Comparison of ENCODE assay signal across 1 cellular context in genomic region chr1:20233866-20234265, GRCh38.
TF ChIP-seq lines count a peak whose summit lies in the region.

No MANE protein-coding gene starts in this region.

TF ChIP-seq in neural cell, 6 proteins besides CTCF, POLR2A, EP300 and RAD21 (continued from another document):
- peak; percentile 43 for TF ChIP-seq REST (IDR thresholded peaks at IDR 0.05; ENCODE audit: borderline replicate concordance)
